14 cellular contexts compared by ENCODE assay signal in the genomic region with DNA sequence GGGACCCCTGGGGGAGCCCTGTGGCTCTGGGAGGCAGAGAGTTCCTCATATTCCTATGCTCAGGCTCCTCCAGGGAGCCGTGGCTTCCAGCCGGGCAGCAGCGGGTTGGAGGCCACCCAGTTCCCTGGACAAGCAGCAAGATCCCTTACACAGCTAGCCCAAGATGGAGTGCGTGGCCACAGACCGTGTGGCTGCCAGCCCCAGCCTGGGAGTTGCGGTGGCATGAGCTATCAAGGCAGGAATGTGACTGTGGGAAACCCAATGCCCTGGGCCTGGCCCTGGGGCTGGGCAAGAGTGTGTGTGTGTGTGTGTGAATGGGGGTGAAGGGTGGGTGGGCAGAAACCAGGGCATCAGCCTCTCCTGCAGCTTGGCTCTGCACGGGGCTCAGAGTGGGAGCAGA.
"Had no signal": no experiment of that assay in that cellular context is flagged by ENCODE, and none has a peak within 500 bp of the region (broad histone marks: within the 10 kb centered on the region; RNA-seq: fewer than 3 reads in every experiment).

No MANE protein-coding gene starts in this region.

- H3K4me3 Mint-ChIP-seq: activated naive CD8-positive, alpha-beta T cell treated with anti-CD3 and anti-CD28 coated beads for 36 hours; activated T-cell treated with anti-CD3 and anti-CD28 coated beads, Interleukin-2, amount 50 U/mL, for 24 hours; nephron; stimulated activated naive CD8-positive, alpha-beta T cell treated with anti-CD3 and anti-CD28 coated beads, Interleukin-15, Interleukin-2, amounts not matched to agents 100 ng/mL and 50 ng/mL, for 24 hours had no signal

- H3K36me3 Mint-ChIP-seq: activated naive CD8-positive, alpha-beta T cell treated with anti-CD3 and anti-CD28 coated beads for 36 hours had no signal

- H3K4me3 ChIP-seq: breast epithelium, mucosa of descending colon, thyroid gland had no signal

- H3K27ac Mint-ChIP-seq: activated naive CD8-positive, alpha-beta T cell treated with anti-CD3 and anti-CD28 coated beads for 36 hours; activated T-cell treated with anti-CD3 and anti-CD28 coated beads, Interleukin-2, amount 50 U/mL, for 24 hours; nephron; stimulated activated naive CD8-positive, alpha-beta T cell treated with anti-CD3 and anti-CD28 coated beads, Interleukin-15, Interleukin-2, amounts not matched to agents 100 ng/mL and 50 ng/mL, for 24 hours had no signal

- H3K4me1 Mint-ChIP-seq: activated naive CD8-positive, alpha-beta T cell treated with anti-CD3 and anti-CD28 coated beads for 36 hours; nephron had no signal

- H3K4me1 ChIP-seq: breast epithelium, thyroid gland had no signal

- H3K9me3 Mint-ChIP-seq: activated naive CD8-positive, alpha-beta T cell treated with anti-CD3 and anti-CD28 coated beads for 36 hours; activated T-cell treated with anti-CD3 and anti-CD28 coated beads, Interleukin-2, amount 50 U/mL, for 24 hours; nephron; stimulated activated naive CD8-positive, alpha-beta T cell treated with anti-CD3 and anti-CD28 coated beads, Interleukin-15, Interleukin-2, amounts not matched to agents 100 ng/mL and 50 ng/mL, for 24 hours had no signal

- H3K36me3 ChIP-seq: breast epithelium, thyroid gland had no signal

- ATAC-seq: left colon, mucosa of descending colon had no signal

- H3K27ac ChIP-seq: breast epithelium, thyroid gland had no signal

- H3K9me3 ChIP-seq: breast epithelium, mucosa of descending colon, thyroid gland had no signal

- DNase-seq: activated CD4-positive, alpha-beta T cell treated with anti-CD3 and anti-CD28 coated beads, Interleukin-2, amount 50 U/mL, for 4 hours; activated CD4-positive, CD25-positive, alpha-beta regulatory T cell treated with anti-CD3 and anti-CD28 coated beads, Interleukin-2, amount 50 U/mL, for 72 hours; activated gamma-delta T cell treated with Interleukin-2 at 50 U/mL for 16 hours; activated naive CD8-positive, alpha-beta T cell treated with anti-CD3 and anti-CD28 coated beads for 36 hours; activated T-cell treated with anti-CD3 and anti-CD28 coated beads, Interleukin-2, amount 50 U/mL, for 24 hours; dermis blood vessel endothelial cell; erythroblast; left colon; mucosa of descending colon; stimulated activated CD4-positive, alpha-beta T cell treated with anti-CD3 and anti-CD28 coated beads, Interleukin-2, amount 100 ng/mL, for 48 hours; thyroid gland had no signal

- H3K27me3 Mint-ChIP-seq: activated naive CD8-positive, alpha-beta T cell treated with anti-CD3 and anti-CD28 coated beads for 36 hours; activated T-cell treated with anti-CD3 and anti-CD28 coated beads, Interleukin-2, amount 50 U/mL, for 24 hours; stimulated activated naive CD8-positive, alpha-beta T cell treated with anti-CD3 and anti-CD28 coated beads, Interleukin-15, Interleukin-2, amounts not matched to agents 100 ng/mL and 50 ng/mL, for 24 hours had no signal

- H3K27me3 ChIP-seq: breast epithelium, thyroid gland had no signal
